In the genomic region with DNA sequence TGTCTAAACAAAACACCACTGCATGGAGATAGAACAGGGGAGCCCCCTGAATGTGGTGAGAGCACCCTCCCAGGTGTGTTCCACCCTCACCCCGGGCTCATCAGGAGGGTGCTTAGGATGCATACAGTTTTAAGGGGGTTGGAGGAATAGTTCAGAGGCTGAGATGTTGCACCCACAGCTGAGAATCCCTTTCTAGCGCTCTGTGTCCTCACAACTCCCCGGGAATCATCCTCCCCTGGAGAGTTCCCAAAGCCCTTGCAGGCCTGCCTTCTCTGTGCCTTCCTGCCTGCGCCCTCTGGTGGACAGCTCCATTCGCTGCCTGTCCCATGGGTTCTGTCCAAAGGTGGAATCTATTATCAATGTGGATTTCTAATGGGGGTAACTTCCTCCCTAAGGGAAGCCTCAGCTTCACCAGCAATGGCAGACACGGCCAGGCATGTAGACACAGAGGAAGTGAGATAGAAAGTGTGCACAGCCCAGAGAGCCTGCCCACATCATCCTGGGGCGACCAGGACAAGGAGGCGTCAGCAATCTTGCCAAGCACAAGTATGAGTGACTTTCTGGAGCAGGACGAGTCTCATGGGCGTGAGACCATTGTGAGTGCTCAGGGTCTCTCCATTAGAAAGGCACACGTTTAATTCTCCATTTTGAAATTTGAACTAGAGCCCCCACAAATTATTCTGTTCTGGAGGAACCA, we compare ENCODE assay signal across 8 cellular contexts. TPM values are rescaled to one million over a fixed set of nuclear protein-coding genes. Genes with fewer than 3 reads are reported as not detected.
DNase-seq lines count a peak whose midpoint lies in the region; ATAC-seq and TF ChIP-seq lines count a peak whose summit lies in the region.

No MANE protein-coding gene starts in this region.

- TF ChIP-seq CTCF in GM06990 (IDR thresholded peaks at IDR 0.05; ENCODE audit: insufficient read depth, low read length, poor library complexity, severe bottlenecking) (peak; percentile 96), esophagus squamous epithelium (IDR thresholded peaks at IDR 0.05) (peak in 5 of 6 experiments; percentile 81 to 93 (median 86)), nephron (IDR thresholded peaks at IDR 0.05; ENCODE audit: unreplicated experiment in 3 of 3) (peak; percentile 75 to 81 (median 81))

- peaks cover 29% of the 10 kb centered on the region for H3K27me3 Mint-ChIP-seq in nephron (ENCODE audit: low read depth)

- DNase-seq in GM06990 (ENCODE audit: extremely low read depth, insufficient read length), result no peak
- peak; percentile 30 for DNase-seq in HS-5 (ENCODE audit: low read depth)
- DNase-seq in OCI-M1 (lab: John Stamatoyannopoulos, UW), result peak; percentile 74
- peak; percentile 58 for DNase-seq in activated T-cell treated with anti-CD3 and anti-CD28 coated beads for 48 hours (ENCODE audit: low read depth)
- peak; percentile 14 for DNase-seq in esophagus squamous epithelium (lab: John Stamatoyannopoulos, UW)
- DNase-seq in stimulated activated naive CD4-positive, alpha-beta T cell (lab: John Stamatoyannopoulos, UW), result peak in 5 of 6 experiments; percentile 25 to 42 (median 32)

- H3K36me3 Mint-ChIP-seq in nephron (ENCODE audit: low read depth), result no peaks in the 10 kb centered on the region

- peak overlapping the region in 3 of 4 donors; percentile 10 to 60 (median 36) for H3K27ac ChIP-seq in esophagus squamous epithelium

- no peaks in the 10 kb centered on the region for H3K9me3 ChIP-seq in esophagus squamous epithelium

- H3K4me1 Mint-ChIP-seq in nephron, result no peaks in the 10 kb centered on the region

- no peak overlapping the region for H3K27ac Mint-ChIP-seq in nephron

- intact Hi-C loops in esophagus squamous epithelium (cut with DNase I), result loop anchor here (10.0 kb wide), 1 partner anchor 237 kb away; no protein-coding TSS in a partner anchor

- H3K4me1 ChIP-seq in esophagus squamous epithelium, result peaks cover 0 to 40% (median 12%) of the 10 kb centered on the region in 3 donors

- H3K27me3 ChIP-seq in GM06990 (replicated peaks; ENCODE audit: control insufficient read depth, insufficient read depth, low read length) (no peaks in the 10 kb centered on the region), esophagus squamous epithelium (no peaks in the 10 kb centered on the region)

- no peaks in the 10 kb centered on the region for H3K36me3 ChIP-seq in GM06990 (ENCODE audit: control insufficient read depth, insufficient read depth, low read length)
- H3K36me3 ChIP-seq in esophagus squamous epithelium, result no peaks in the 10 kb centered on the region

- ATAC-seq in GM21737 (IDR thresholded peaks at IDR 0.05; ENCODE audit: unreplicated experiment), result no peak

- H3K4me3 ChIP-seq in GM06990 (replicated peaks; ENCODE audit: low read depth, low read length) (no peak overlapping the region), esophagus squamous epithelium (no peak overlapping the region)

- no peaks in the 10 kb centered on the region for H3K9me3 Mint-ChIP-seq in nephron

- H3K4me3 Mint-ChIP-seq in nephron, result no peak overlapping the region

- WGBS in esophagus squamous epithelium, 2 donors, result 28 to 29% methylated on average over 8 to 11 of the region's 11 CpGs

- no peak for TF ChIP-seq POLR2A in esophagus squamous epithelium (IDR thresholded peaks at IDR 0.05)

RNA-seq across cellular contexts. Expression of gene UGT1A5, which starts 1.2 kb away (rescaled TPM):
- 1 to 10 TPM in 3 of 4 donors, under 1 TPM in 1; 0.67 to 9.7 (median 5.8) TPM for total RNA-seq in esophagus squamous epithelium

RNA-seq across cellular contexts. Expression of gene UGT1A4, which starts 7.1 kb away (rescaled TPM):
- total RNA-seq in esophagus squamous epithelium, result 1 to 10 TPM; 1.1 to 7.4 (median 3.4) TPM

RNA-seq across cellular contexts. Expression of gene UGT1A3, which starts 17.4 kb away (rescaled TPM):
- total RNA-seq in esophagus squamous epithelium, result 1 to 10 TPM; 2.8 to 7.6 (median 3.4) TPM

RNA-seq across cellular contexts. Expression of gene UGT1A6, which starts 18.8 kb away (rescaled TPM):
- total RNA-seq in esophagus squamous epithelium, result 10 to 100 TPM; 30.8 to 67.1 (median 61.3) TPM

RNA-seq across cellular contexts. Expression of gene UGT1A7, which starts 29.8 kb away (rescaled TPM):
- 100 to 1,000 TPM in 1 of 4 donors, 10 to 100 TPM in 3; 28.1 to 145 (median 78.5) TPM for total RNA-seq in esophagus squamous epithelium
